Comparison of ENCODE assay signal across 1 cellular context in genomic region chr6:90413867-90414266, GRCh38.
A peak's percentile ranks its signal among the peaks of the same experiment; 100 is the strongest.
TF ChIP-seq lines count a peak whose summit lies in the region.

No MANE protein-coding gene starts in this region.

TF ChIP-seq in H1, 55 proteins besides CTCF, POLR2A, EP300 and RAD21:
- no peak for TF ChIP-seq BRCA1 (IDR thresholded peaks at IDR 0.05; ENCODE audit: low read depth, low read length)
- peak; percentile 29 for TF ChIP-seq NANOG (IDR thresholded peaks at IDR 0.05; ENCODE audit: insufficient read depth, low read depth, low read length, poor library complexity, severe bottlenecking)
- no peak for TF ChIP-seq ASH2L (IDR thresholded peaks at IDR 0.05; ENCODE audit: low read length)
- TF ChIP-seq KDM4A (IDR thresholded peaks at IDR 0.05; ENCODE audit: low read depth, low read length, severe bottlenecking) = peak; percentile 34
